ENCODE assay signal across 9 cellular contexts in the genomic region with DNA sequence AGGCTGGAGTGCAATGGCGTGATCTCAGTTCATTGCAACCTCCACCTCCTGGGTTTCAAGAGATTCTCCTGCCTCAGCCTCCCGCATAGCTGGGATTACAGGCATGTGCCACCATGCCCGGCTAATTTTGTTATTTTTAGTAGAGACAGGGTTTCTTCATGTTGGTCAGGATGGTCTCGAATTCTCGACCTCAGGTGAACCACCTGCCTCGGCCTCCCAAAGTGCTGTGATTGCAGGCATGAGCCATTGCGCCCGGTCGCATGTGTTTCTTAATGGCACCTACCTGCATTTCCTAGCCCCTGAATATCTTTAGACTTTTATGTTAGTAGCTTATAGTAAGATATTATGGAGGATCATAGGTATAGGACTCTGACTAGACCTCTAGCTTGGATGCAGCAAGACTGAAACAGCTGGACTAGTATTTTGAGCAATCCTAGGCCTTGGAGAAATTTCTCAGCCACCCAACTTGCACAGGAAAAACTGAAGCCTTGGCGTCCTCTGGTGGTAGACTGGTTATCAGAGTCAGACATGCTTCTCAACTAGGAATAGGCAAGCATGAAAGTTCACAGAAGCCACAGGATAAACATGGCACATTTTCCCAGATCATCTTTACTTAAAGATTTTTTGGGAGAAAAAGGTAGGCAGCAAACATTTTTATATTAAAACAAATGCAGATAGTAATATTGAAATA. TPM values are rescaled to one million over a fixed set of nuclear protein-coding genes. Genes with fewer than 3 reads are reported as not detected.
DNase-seq lines count a peak whose midpoint lies in the region; ATAC-seq and TF ChIP-seq lines count a peak whose summit lies in the region.
"Had no signal": no experiment of that assay in that cellular context is flagged by ENCODE, and none has a peak within 500 bp of the region (broad histone marks: within the 10 kb centered on the region; RNA-seq: fewer than 3 reads in every experiment).

No MANE protein-coding gene starts in this region.

- H3K4me1 ChIP-seq in SK-N-SH (ENCODE audit: control insufficient read depth in 1 of 2, insufficient read depth in 2 of 2, low read depth in 1 of 2, low read length in 1 of 2) (peaks cover 0 to 9% of the 10 kb centered on the region in 2 experiments; a peak in 1 of 4 replicates), ovary (ENCODE audit: insufficient read depth) (peaks cover 2% of the 10 kb centered on the region)

- CTCF ChIA-PET in SK-N-SH (lab: Yijun Ruan, JAX), result interaction anchor here (0.6 to 2.3 kb wide), 18 partner anchors 10 to 236 kb away, joined by 3 to 18 read pairs (median 3); a partner anchor contains a TSS

- TF ChIP-seq EP300 in SK-N-SH (IDR thresholded peaks at IDR 0.05; ENCODE audit: borderline replicate concordance in 1 of 2, low read depth in 1 of 2, low read length in 1 of 2), result no peak
- no peak for TF ChIP-seq EP300 in ovary (IDR thresholded peaks at IDR 0.05)

- TF ChIP-seq POLR2A in ovary (IDR thresholded peaks at IDR 0.05), result no peak

- no peak for ATAC-seq in HG02981 (IDR thresholded peaks at IDR 0.05; ENCODE audit: unreplicated experiment)
- ATAC-seq in GM19324 (IDR thresholded peaks at IDR 0.05; ENCODE audit: low FRiP score, unreplicated experiment), result no peak

- peak; percentile 83 for TF ChIP-seq RAD21 in SK-N-SH (IDR thresholded peaks at IDR 0.05; ENCODE audit: low read length)

- DNase-seq in NCI-H2081 (lab: John Stamatoyannopoulos, UW), result peak; percentile 50 to 58
- DNase-seq in NCI-H2081 treated with DMSO at 0.1 percent for 48 hours (lab: John Stamatoyannopoulos, UW), result no peak
- DNase-seq in Jurkat, Clone E6-1 (ENCODE audit: low read depth, low spot score), result peak; percentile 31
- no peak for DNase-seq in SK-N-SH
- DNase-seq in fibroblast of villous mesenchyme (ENCODE audit: low read depth), result peak; percentile 86
- peak in 4 of 5 donors; percentile 62 to 76 (median 68) for DNase-seq in ovary

- peak; percentile 83 for TF ChIP-seq CTCF in SK-N-SH (IDR thresholded peaks at IDR 0.05)
- peak; percentile 99 for TF ChIP-seq CTCF in fibroblast of villous mesenchyme (IDR thresholded peaks at IDR 0.05; ENCODE audit: insufficient read depth, low read depth, low read length)
- TF ChIP-seq CTCF in ovary (IDR thresholded peaks at IDR 0.05), result peak; percentile 61 to 87 (median 64)

- peak overlapping the region; percentile 25; the same call in 1 of the 2 replicates for H3K4me2 ChIP-seq in SK-N-SH

- intact Hi-C loops in ovary (cut with DNase I), result loop anchor here in 3 of 4 donors (10.0 kb wide), 1 partner anchor 242 kb away; a partner anchor contains a TSS

- no peak overlapping the region for H3K4me3 ChIP-seq in Jurkat, Clone E6-1 (ENCODE audit: low read length)
- H3K4me3 ChIP-seq in SK-N-SH (ENCODE audit: low read depth in 2 of 2, low read length in 1 of 2), result peak overlapping the region in 1 of 2 experiments; percentile 36; a peak in 1 of 4 replicates
- no peak overlapping the region for H3K4me3 ChIP-seq in fibroblast of villous mesenchyme (ENCODE audit: low read depth, low read length)
- H3K4me3 ChIP-seq in ovary, result no peak overlapping the region

- no peak overlapping the region for H3K9ac ChIP-seq in SK-N-SH

- H3K27ac ChIP-seq in SK-N-SH (ENCODE audit: low read depth in 2 of 2, low read length in 1 of 2) (peak overlapping the region in 1 of 2 experiments; percentile 44; a peak in 1 of 4 replicates), ovary (peak overlapping the region in 1 of 2 donors; percentile 36)
- H3K27ac ChIP-seq: C4-2B had no signal

- H2AFZ ChIP-seq in SK-N-SH (ENCODE audit: low read depth), result no peak overlapping the region

- H3K36me3 ChIP-seq in SK-N-SH (replicated peaks in 1 of 2; ENCODE audit: control insufficient read depth in 1 of 2, insufficient read depth in 2 of 2, low read length in 1 of 2) (peaks cover 26 to 33% of the 10 kb centered on the region in 2 experiments), ovary (no peaks in the 10 kb centered on the region)

- H3F3A ChIP-seq in SK-N-SH (replicated peaks; ENCODE audit: insufficient read depth), result peaks cover 13% of the 10 kb centered on the region

- H3K9me3 ChIP-seq in SK-N-SH, result no peaks in the 10 kb centered on the region
- H3K9me3 ChIP-seq in ovary, result no peaks in the 10 kb centered on the region

- 90% methylated on average over 10 of the region's 10 CpGs for WGBS in SK-N-SH (ENCODE audit: low lambda C conversion rate)
- 76 to 81% (median 78%) methylated on average over 10 of the region's 10 CpGs for WGBS in ovary, 3 donors

- no peaks in the 10 kb centered on the region for H3K79me2 ChIP-seq in SK-N-SH (ENCODE audit: insufficient read depth)

- POLR2A ChIA-PET in SK-N-SH (lab: Yijun Ruan, JAX), result interaction anchor here (1.0 kb wide), 1 partner anchor 9 kb away, joined by 3 read pairs; no protein-coding TSS in a partner anchor

- H3K27me3 ChIP-seq in SK-N-SH (ENCODE audit: insufficient read depth) (no peaks in the 10 kb centered on the region), ovary (no peaks in the 10 kb centered on the region)

- H3K9me2 ChIP-seq in SK-N-SH, result no peaks in the 10 kb centered on the region

- no peaks in the 10 kb centered on the region for H4K20me1 ChIP-seq in SK-N-SH (ENCODE audit: insufficient read depth)

TF ChIP-seq in SK-N-SH, 30 proteins besides CTCF, POLR2A, EP300 and RAD21 (continues in another document):
- no peak for TF ChIP-seq SIN3A (IDR thresholded peaks at IDR 0.05; ENCODE audit: borderline replicate concordance, low read depth, low read length)
- TF ChIP-seq, protein P1, sequence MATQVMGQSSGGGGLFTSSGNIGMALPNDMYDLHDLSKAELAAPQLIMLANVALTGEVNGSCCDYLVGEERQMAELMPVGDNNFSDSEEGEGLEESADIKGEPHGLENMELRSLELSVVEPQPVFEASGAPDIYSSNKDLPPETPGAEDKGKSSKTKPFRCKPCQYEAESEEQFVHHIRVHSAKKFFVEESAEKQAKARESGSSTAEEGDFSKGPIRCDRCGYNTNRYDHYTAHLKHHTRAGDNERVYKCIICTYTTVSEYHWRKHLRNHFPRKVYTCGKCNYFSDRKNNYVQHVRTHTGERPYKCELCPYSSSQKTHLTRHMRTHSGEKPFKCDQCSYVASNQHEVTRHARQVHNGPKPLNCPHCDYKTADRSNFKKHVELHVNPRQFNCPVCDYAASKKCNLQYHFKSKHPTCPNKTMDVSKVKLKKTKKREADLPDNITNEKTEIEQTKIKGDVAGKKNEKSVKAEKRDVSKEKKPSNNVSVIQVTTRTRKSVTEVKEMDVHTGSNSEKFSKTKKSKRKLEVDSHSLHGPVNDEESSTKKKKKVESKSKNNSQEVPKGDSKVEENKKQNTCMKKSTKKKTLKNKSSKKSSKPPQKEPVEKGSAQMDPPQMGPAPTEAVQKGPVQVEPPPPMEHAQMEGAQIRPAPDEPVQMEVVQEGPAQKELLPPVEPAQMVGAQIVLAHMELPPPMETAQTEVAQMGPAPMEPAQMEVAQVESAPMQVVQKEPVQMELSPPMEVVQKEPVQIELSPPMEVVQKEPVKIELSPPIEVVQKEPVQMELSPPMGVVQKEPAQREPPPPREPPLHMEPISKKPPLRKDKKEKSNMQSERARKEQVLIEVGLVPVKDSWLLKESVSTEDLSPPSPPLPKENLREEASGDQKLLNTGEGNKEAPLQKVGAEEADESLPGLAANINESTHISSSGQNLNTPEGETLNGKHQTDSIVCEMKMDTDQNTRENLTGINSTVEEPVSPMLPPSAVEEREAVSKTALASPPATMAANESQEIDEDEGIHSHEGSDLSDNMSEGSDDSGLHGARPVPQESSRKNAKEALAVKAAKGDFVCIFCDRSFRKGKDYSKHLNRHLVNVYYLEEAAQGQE (IDR thresholded peaks at IDR 0.05; ENCODE audit: low read depth, low read length), result no peak

RNA-seq across cellular contexts. Expression of a gene that starts 22.7 kb away (rescaled TPM):
- not detected for polyA plus RNA-seq in Jurkat, Clone E6-1 (2012; ENCODE audit: insufficient read depth, insufficient read length)
- polyA plus RNA-seq in SK-N-SH (2012; rRNA removed), result 0.06 and 0.08 TPM in 2 replicates
- 0.05 and 0.13 TPM in 2 replicates for polyA plus RNA-seq in SK-N-SH (2012; cell fraction: cytosol; rRNA removed)
- polyA plus RNA-seq in SK-N-SH (2012; cell fraction: nucleus; rRNA removed), result 0.26 and 0.53 TPM in 2 replicates
- 0.43 and 0.64 TPM in 2 replicates for total RNA-seq in fibroblast of villous mesenchyme
- total RNA-seq in ovary, result 10 to 100 TPM in 6 of 7 donors, 1 to 10 TPM in 1; 9.1 to 29.6 (median 14.8) TPM
- 10 to 100 TPM in 1 of 2 donors, not detected in 1; 22.2 TPM for polyA plus RNA-seq in ovary

RNA-seq across cellular contexts. Expression of a gene that starts 25.5 kb away (rescaled TPM):
- 260 TPM for polyA plus RNA-seq in Jurkat, Clone E6-1 (2012; ENCODE audit: insufficient read depth, insufficient read length)
- polyA plus RNA-seq in SK-N-SH (2012; rRNA removed) (115 and 132 TPM in 2 replicates), ovary (10 to 100 TPM; 20.4 to 51.2 TPM)
- polyA plus RNA-seq in SK-N-SH (2012; cell fraction: cytosol; rRNA removed), result 142 and 162 TPM in 2 replicates
- polyA plus RNA-seq in SK-N-SH (2012; cell fraction: nucleus; rRNA removed), result 49.0 and 59.3 TPM in 2 replicates
- total RNA-seq in fibroblast of villous mesenchyme (78.9 and 102 TPM in 2 replicates), ovary (10 to 100 TPM; 13.0 to 44.1 (median 38.8) TPM)

RNA-seq across cellular contexts. Expression of a gene that starts 30.4 kb away (rescaled TPM):
- polyA plus RNA-seq in Jurkat, Clone E6-1 (2012; ENCODE audit: insufficient read depth, insufficient read length), result not detected
- not detected in 2 replicates for polyA plus RNA-seq in SK-N-SH (2012; rRNA removed)
- polyA plus RNA-seq in SK-N-SH (2012; cell fraction: cytosol; rRNA removed), result not detected in 2 replicates
- polyA plus RNA-seq in SK-N-SH (2012; cell fraction: nucleus; rRNA removed), result 0.22 and 0.30 TPM in 2 replicates
- not detected in 2 replicates for total RNA-seq in fibroblast of villous mesenchyme
- not detected for total RNA-seq in ovary
- polyA plus RNA-seq in ovary, result under 1 TPM in 1 of 2 donors, not detected in 1; 0.62 TPM

RNA-seq across cellular contexts. Expression of a gene that starts 38.0 kb away (rescaled TPM):
- 264 TPM for polyA plus RNA-seq in Jurkat, Clone E6-1 (2012; ENCODE audit: insufficient read depth, insufficient read length)
- polyA plus RNA-seq in SK-N-SH (2012; rRNA removed) (150 and 163 TPM in 2 replicates), ovary (10 to 100 TPM; 61.4 to 76.9 TPM)
- polyA plus RNA-seq in SK-N-SH (2012; cell fraction: cytosol; rRNA removed), result 143 and 146 TPM in 2 replicates
- 184 and 200 TPM in 2 replicates for polyA plus RNA-seq in SK-N-SH (2012; cell fraction: nucleus; rRNA removed)
- total RNA-seq in fibroblast of villous mesenchyme (66.1 and 70.5 TPM in 2 replicates), ovary (10 to 100 TPM; 40.8 to 73.2 (median 60.2) TPM)

RNA-seq across cellular contexts. Expression of a gene that starts 38.1 kb away (rescaled TPM):
- polyA plus RNA-seq in Jurkat, Clone E6-1 (2012; ENCODE audit: insufficient read depth, insufficient read length), result 30.9 TPM
- polyA plus RNA-seq in SK-N-SH (2012; rRNA removed) (16.8 and 24.6 TPM in 2 replicates), ovary (10 to 100 TPM; 19.3 to 23.5 TPM)
- 12.0 and 18.8 TPM in 2 replicates for polyA plus RNA-seq in SK-N-SH (2012; cell fraction: cytosol; rRNA removed)
- 12.1 and 17.0 TPM in 2 replicates for polyA plus RNA-seq in SK-N-SH (2012; cell fraction: nucleus; rRNA removed)
- total RNA-seq in fibroblast of villous mesenchyme (18.7 and 24.2 TPM in 2 replicates), ovary (10 to 100 TPM; 14.4 to 21.6 (median 17.9) TPM)

Comparison
In these comparisons a context has a peak if more than half of its experiments do, and no peak if none do; other contexts are left out.
1. DNase-seq: peak in NCI-H2081 (2 of 2), Jurkat, Clone E6-1 (single experiment), fibroblast of villous mesenchyme (single experiment) and ovary (4 of 5); none in NCI-H2081 treated with DMSO at 0.1 percent for 48 hours (single experiment) and SK-N-SH (single experiment).
2. Peak in every context shown above with its lines, with median percentiles within 50 percentile points of each other: CTCF ChIP-seq.